ENCODE assay signal across 24 cellular contexts in genomic region chr12:130439250-130439649, GRCh38.
DNase-seq lines count a peak whose midpoint lies in the region; ATAC-seq, FAIRE-seq and TF ChIP-seq lines count a peak whose summit lies in the region.
"Had no signal": no experiment of that assay in that cellular context is flagged by ENCODE, and none has a peak within 500 bp of the region (broad histone marks: within the 10 kb centered on the region; RNA-seq: fewer than 3 reads in every experiment).

No MANE protein-coding gene starts in this region.

- intact Hi-C loops in IMR-90 (cut with micrococcal nuclease): no loop called here
- intact Hi-C loops in naive thymus-derived CD4-positive, alpha-beta T cell (cut with micrococcal nuclease): no loop called here

- FAIRE-seq in urothelium cell line (lab: Jason Lieb, UNC): peak; percentile 91

- WGBS in IMR-90 (ENCODE audit: extremely low coverage in 2 of 2, insufficient read length in 1 of 2), 2 experiments: 100% methylated on average over 1 of the region's 3 CpGs; no CpG with 5 or more reads in 1 of the 2 experiments

- no peak overlapping the region for H3K14ac ChIP-seq in IMR-90 (replicated peaks; ENCODE audit: low read depth, low read length)

- no peaks in the 10 kb centered on the region for H3K79me1 ChIP-seq in IMR-90 (ENCODE audit: low read depth in 1 of 2, low read length in 2 of 2)

- no peak overlapping the region for H2AK5ac ChIP-seq in IMR-90 (ENCODE audit: low read depth, low read length)

- no peak overlapping the region for H4K91ac ChIP-seq in IMR-90 (ENCODE audit: insufficient read depth, low read depth, low read length)

- H3K56ac ChIP-seq in IMR-90 (ENCODE audit: extremely low read depth, insufficient read depth, low read length): no peak overlapping the region

- peak; percentile 2 for DNase-seq in activated CD8-positive, alpha-beta memory T cell treated with anti-CD3 and anti-CD28 coated beads, Interleukin-2, amount 50 U/mL, for 4 hours
- no peak for DNase-seq in activated CD8-positive, alpha-beta memory T cell treated with anti-CD3 and anti-CD28 coated beads, Interleukin-2, amount 50 U/mL, for 48 hours
- DNase-seq in IMR-90 (no peak), urothelium cell line (ENCODE audit: low spot score) (no peak), nephron progenitor cell (no peak), coronary artery (ENCODE audit: low spot score) (no peak)
- DNase-seq in naive thymus-derived CD4-positive, alpha-beta T cell: no peak
- DNase-seq: ACHN; CD4-positive, CD25-positive, alpha-beta regulatory T cell; DMS153; GM23248; H9; HFFc6; KG1; MG63; NCI-H1105 treated with DMSO at 0.1 percent for 48 hours; NCI-H146; NCI-H2029; NCI-H446 treated with DMSO at 0.1 percent for 48 hours; NCI-H526; NCI-H82; RPMI8226; SHP77 had no signal

- in situ Hi-C loops in IMR-90 (cut with MboI; ENCODE audit: low sequenced_read_pairs): no loop called here

- no peaks in the 10 kb centered on the region for H3K4me1 ChIP-seq in IMR-90 (ENCODE audit: control insufficient read depth, insufficient read depth, low read length)
- H3K4me1 ChIP-seq in naive thymus-derived CD4-positive, alpha-beta T cell (ENCODE audit: control insufficient read depth in 2 of 2, insufficient read depth in 2 of 2, low read length in 2 of 2): no peaks in the 10 kb centered on the region

- H3K4me2 ChIP-seq in IMR-90 (ENCODE audit: low read depth, low read length): no peak overlapping the region

- H3K27me3 ChIP-seq in IMR-90 (ENCODE audit: control insufficient read depth, insufficient read depth, low read length): no peaks in the 10 kb centered on the region
- H3K27me3 ChIP-seq in naive thymus-derived CD4-positive, alpha-beta T cell (ENCODE audit: control insufficient read depth in 2 of 2, insufficient read depth in 2 of 2, low read length in 2 of 2): no peaks in the 10 kb centered on the region
- H3K27me3 ChIP-seq: MG63 had no signal

- H2BK15ac ChIP-seq in IMR-90 (ENCODE audit: low read depth, low read length): no peak overlapping the region

- peaks cover 45% of the 10 kb centered on the region for H3K9me3 ChIP-seq in IMR-90 (ENCODE audit: control insufficient read depth, insufficient read depth, low read length)
- no peaks in the 10 kb centered on the region for H3K9me3 ChIP-seq in naive thymus-derived CD4-positive, alpha-beta T cell (ENCODE audit: control insufficient read depth in 2 of 3, low read length in 3 of 3)
- H3K9me3 ChIP-seq: MG63 had no signal

- H2AK9ac ChIP-seq in IMR-90 (replicated peaks; ENCODE audit: low read depth, low read length, poor library complexity): no peak overlapping the region

- no peak for TF ChIP-seq POLR2A in IMR-90 (IDR thresholded peaks at IDR 0.05; ENCODE audit: low read depth, low read length)

- no peak overlapping the region for H4K8ac ChIP-seq in IMR-90 (ENCODE audit: low read depth in 2 of 2, low read length in 2 of 2)

- H3K9me1 ChIP-seq in IMR-90 (ENCODE audit: insufficient read depth, low read length): no peaks in the 10 kb centered on the region

- peaks cover 0 to 6% (median 0%) of the 10 kb centered on the region in 5 donors for H3K27me3 Mint-ChIP-seq in naive thymus-derived CD4-positive, alpha-beta T cell
- peaks cover 3% of the 10 kb centered on the region for H3K27me3 Mint-ChIP-seq in nephron progenitor cell (ENCODE audit: low read depth, poor library complexity)
- H3K27me3 Mint-ChIP-seq: CD4-positive, CD25-positive, alpha-beta regulatory T cell had no signal

- peak overlapping the region; percentile 46 for H2BK5ac ChIP-seq in IMR-90 (ENCODE audit: low read depth, low read length, poor library complexity, severe bottlenecking)

- no peak overlapping the region for H2BK120ac ChIP-seq in IMR-90 (ENCODE audit: low read depth, low read length)

- no peak overlapping the region for H3K23ac ChIP-seq in IMR-90 (ENCODE audit: low read depth, low read length)

- ATAC-seq in IMR-90 (ENCODE audit: low read depth): no peak
- ATAC-seq in naive thymus-derived CD4-positive, alpha-beta T cell: peak; percentile 48

- H3K4me3 Mint-ChIP-seq in naive thymus-derived CD4-positive, alpha-beta T cell: no peak overlapping the region
- H3K4me3 Mint-ChIP-seq in nephron progenitor cell: no peak overlapping the region
- H3K4me3 Mint-ChIP-seq: CD4-positive, CD25-positive, alpha-beta regulatory T cell; H9; HFFc6 had no signal

- H3K36me3 ChIP-seq in IMR-90 (ENCODE audit: control insufficient read depth, insufficient read depth, low read length): no peaks in the 10 kb centered on the region
- no peaks in the 10 kb centered on the region for H3K36me3 ChIP-seq in naive thymus-derived CD4-positive, alpha-beta T cell (ENCODE audit: control insufficient read depth in 2 of 3, insufficient read depth in 3 of 3, low read length in 3 of 3)
- H3K36me3 ChIP-seq: MG63 had no signal

- no peak overlapping the region for H2AFZ ChIP-seq in IMR-90 (replicated peaks; ENCODE audit: low read length, poor library complexity)
- H2AFZ ChIP-seq: GM23248 had no signal

- dilution Hi-C loops in IMR-90 (cut with HindIII; ENCODE audit: low sequenced_read_pairs, unreplicated experiment): no loop called here

- no peaks in the 10 kb centered on the region for H3K4me1 Mint-ChIP-seq in naive thymus-derived CD4-positive, alpha-beta T cell
- no peaks in the 10 kb centered on the region for H3K4me1 Mint-ChIP-seq in nephron progenitor cell
- H3K4me1 Mint-ChIP-seq: CD4-positive, CD25-positive, alpha-beta regulatory T cell had no signal

- BruUV-seq in IMR-90 (replicated peaks; lab: Mats Ljungman, UMichigan): no TSS peak

- H3K9me3 Mint-ChIP-seq in naive thymus-derived CD4-positive, alpha-beta T cell: peaks cover 0 to 12% (median 5%) of the 10 kb centered on the region in 11 donors
- H3K9me3 Mint-ChIP-seq in nephron progenitor cell: peaks cover 14% of the 10 kb centered on the region

- H3K9ac ChIP-seq in IMR-90 (ENCODE audit: low read depth, low read length): no peak overlapping the region
- H3K9ac ChIP-seq: GM23248 had no signal

- TF ChIP-seq CTCF in IMR-90 (conservative IDR thresholded peaks at IDR 0.05; ENCODE audit: low read depth, low read length) (no peak), nephron progenitor cell (IDR thresholded peaks at IDR 0.05) (no peak), coronary artery (IDR thresholded peaks at IDR 0.05) (no peak)

- no peak overlapping the region for H3K27ac Mint-ChIP-seq in naive thymus-derived CD4-positive, alpha-beta T cell
- H3K27ac Mint-ChIP-seq in nephron progenitor cell: no peak overlapping the region
- H3K27ac Mint-ChIP-seq: CD4-positive, CD25-positive, alpha-beta regulatory T cell; H9; HFFc6 had no signal

- POLR2A ChIA-PET in IMR-90 (lab: Charles Lee; ENCODE audit: unreplicated experiment): no interaction called here
- POLR2A ChIA-PET in naive thymus-derived CD4-positive, alpha-beta T cell (lab: Charles Lee): no interaction called here

- no peak overlapping the region for H4K5ac ChIP-seq in IMR-90 (ENCODE audit: low read depth, low read length)

- H4K20me1 ChIP-seq in IMR-90 (ENCODE audit: insufficient read depth, low read length): no peaks in the 10 kb centered on the region

- CTCF ChIA-PET in IMR-90 (lab: Yijun Ruan, JAX): no interaction called here
- CTCF ChIA-PET in naive thymus-derived CD4-positive, alpha-beta T cell (lab: Charles Lee): no interaction called here

- H2BK20ac ChIP-seq in IMR-90 (ENCODE audit: low read depth, low read length): no peak overlapping the region

- H3K27ac ChIP-seq in IMR-90 (ENCODE audit: insufficient read depth, low read length) (no peak overlapping the region), coronary artery (no peak overlapping the region)
- no peak overlapping the region for H3K27ac ChIP-seq in naive thymus-derived CD4-positive, alpha-beta T cell (ENCODE audit: low read depth, low read length)
- H3K27ac ChIP-seq: 22Rv1, GM23248 had no signal

- H3K4ac ChIP-seq in IMR-90 (ENCODE audit: low read depth, low read length): no peak overlapping the region

- H3K4me3 ChIP-seq in IMR-90 (ENCODE audit: insufficient read depth, low read depth, low read length) (no peak overlapping the region), coronary artery (no peak overlapping the region)
- H3K4me3 ChIP-seq in naive thymus-derived CD4-positive, alpha-beta T cell (ENCODE audit: low read length): no peak overlapping the region
- H3K4me3 ChIP-seq: GM23248, MG63 had no signal

- H3K18ac ChIP-seq in IMR-90 (ENCODE audit: low read depth, low read length): no peak overlapping the region

- TF ChIP-seq RAD21 in IMR-90 (IDR thresholded peaks at IDR 0.05; ENCODE audit: low read length): no peak

- no peaks in the 10 kb centered on the region for H3K36me3 Mint-ChIP-seq in naive thymus-derived CD4-positive, alpha-beta T cell
- H3K36me3 Mint-ChIP-seq in nephron progenitor cell (ENCODE audit: low read depth): peaks cover 9% of the 10 kb centered on the region
- H3K36me3 Mint-ChIP-seq: CD4-positive, CD25-positive, alpha-beta regulatory T cell had no signal

TF ChIP-seq in IMR-90, 13 proteins besides CTCF, POLR2A, EP300 and RAD21 (continues in another document):
- TF ChIP-seq RCOR1 (IDR thresholded peaks at IDR 0.05; ENCODE audit: insufficient replicate concordance, low read length) (no peak), MAFK (IDR thresholded peaks at IDR 0.05; ENCODE audit: low read depth, low read length) (no peak), FOS (IDR thresholded peaks at IDR 0.05; ENCODE audit: low read depth, low read length) (no peak), BHLHE40 (IDR thresholded peaks at IDR 0.05; ENCODE audit: low read depth, low read length) (no peak), ELK1 (IDR thresholded peaks at IDR 0.05; ENCODE audit: borderline replicate concordance, low read depth, low read length) (no peak), CEBPB (IDR thresholded peaks at IDR 0.05; ENCODE audit: low read depth, low read length) (no peak), MXI1 (IDR thresholded peaks at IDR 0.05; ENCODE audit: borderline replicate concordance, low read depth, low read length) (no peak), CHD1 (IDR thresholded peaks at IDR 0.05; ENCODE audit: low read depth, low read length) (no peak)
- TF ChIP-seq, protein P1, sequence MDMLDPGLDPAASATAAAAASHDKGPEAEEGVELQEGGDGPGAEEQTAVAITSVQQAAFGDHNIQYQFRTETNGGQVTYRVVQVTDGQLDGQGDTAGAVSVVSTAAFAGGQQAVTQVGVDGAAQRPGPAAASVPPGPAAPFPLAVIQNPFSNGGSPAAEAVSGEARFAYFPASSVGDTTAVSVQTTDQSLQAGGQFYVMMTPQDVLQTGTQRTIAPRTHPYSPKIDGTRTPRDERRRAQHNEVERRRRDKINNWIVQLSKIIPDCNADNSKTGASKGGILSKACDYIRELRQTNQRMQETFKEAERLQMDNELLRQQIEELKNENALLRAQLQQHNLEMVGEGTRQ (IDR thresholded peaks at IDR 0.05; ENCODE audit: low read depth, low read length): no peak
